In the genomic region with DNA sequence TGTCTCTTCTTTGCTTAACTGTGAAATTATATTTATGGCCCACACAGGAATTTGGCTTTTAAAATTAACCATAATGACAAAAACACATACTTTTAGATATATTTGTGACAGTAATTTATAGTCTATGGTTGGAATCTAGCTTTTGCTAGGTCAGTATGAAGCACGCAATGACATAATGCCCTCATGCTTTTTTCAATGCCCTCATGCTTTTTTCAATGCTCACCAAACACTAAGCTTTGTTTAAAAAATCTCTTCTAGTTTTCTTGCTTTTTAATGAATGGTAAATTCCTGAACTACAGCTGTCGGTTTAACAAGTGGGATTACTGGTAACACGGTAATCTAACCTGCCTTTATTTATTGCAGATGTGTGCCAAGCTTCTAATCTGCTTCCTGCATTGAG, we compare ENCODE assay signal across 39 cellular contexts. TPM values are rescaled to one million over a fixed set of nuclear protein-coding genes. Genes with fewer than 3 reads are reported as not detected.
"Had no signal": no experiment of that assay in that cellular context is flagged by ENCODE, and none has a peak within 500 bp of the region (broad histone marks: within the 10 kb centered on the region; RNA-seq: fewer than 3 reads in every experiment).

No MANE protein-coding gene starts in this region.

- H3K27ac ChIP-seq: KMS-11 had no signal

- H3K4me3 ChIP-seq: MG63 had no signal

- H3K4me2 ChIP-seq: KMS-11 had no signal

- DNase-seq: Karpas-422, Kasumi-1, KBM-7, KG1, MG63, MM.1S, MV-4-11, NCI-H1048, NCI-H1092, NCI-H1092 treated with DMSO at 0.1 percent for 48 hours, NCI-H1105, NCI-H1105 treated with DMSO at 0.1 percent for 48 hours, NCI-H1417, NCI-H1417 treated with DMSO at 0.1 percent for 48 hours, NCI-H1436, NCI-H1436 treated with DMSO at 0.1 percent for 48 hours, NCI-H146, NCI-H1694, NCI-H1694 treated with DMSO at 0.1 percent for 48 hours, NCI-H187, NCI-H187 treated with DMSO at 0.1 percent for 48 hours, NCI-H1930, NCI-H2029, NCI-H2029 treated with DMSO at 0.1 percent for 48 hours, NCI-H2081, NCI-H2081 treated with DMSO at 0.1 percent for 48 hours, NCI-H2107, NCI-H2227 treated with DMSO at 0.1 percent for 48 hours, NCI-H226, NCI-H345, NCI-H446, NCI-H446 treated with DMSO at 0.1 percent for 48 hours, NCI-H510A, NCI-H510A treated with DMSO at 0.1 percent for 48 hours had no signal

- H3K9ac ChIP-seq: KMS-11 had no signal

- H3K27me3 ChIP-seq: MG63 had no signal

- H3K9me3 ChIP-seq: MG63 had no signal

RNA-seq across cellular contexts. Expression of gene CCN6, which starts 12.7 kb away (rescaled TPM):
- total RNA-seq: LHCN-M2, M059J, MCF 10A, NCI-H460 had no signal
